In the genomic region with DNA sequence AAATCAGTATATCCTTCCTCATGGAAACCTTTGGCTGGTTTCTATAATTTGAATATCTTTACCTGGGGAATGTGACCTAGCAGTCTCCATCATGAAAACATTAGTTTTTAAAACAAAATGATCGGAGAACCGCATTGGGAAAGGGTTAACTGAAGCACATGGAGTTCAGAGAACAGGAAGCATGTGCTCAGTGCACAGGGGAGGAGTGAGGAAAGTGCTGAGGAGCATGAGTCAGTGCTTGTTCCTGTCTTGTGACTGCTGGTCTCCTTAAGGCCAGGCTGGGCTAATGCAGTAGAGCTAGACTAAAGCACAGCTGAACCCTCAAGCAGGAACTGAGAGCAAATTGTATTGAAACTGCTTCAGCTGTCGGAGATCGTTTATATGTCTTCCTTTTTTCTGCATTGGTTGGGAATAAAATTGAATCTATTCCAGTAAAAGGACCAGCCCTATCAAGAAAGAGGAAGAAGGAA, we compare ENCODE assay signal across 8 cellular contexts. TPM values are rescaled to one million over a fixed set of nuclear protein-coding genes. Genes with fewer than 3 reads are reported as not detected.
DNase-seq lines count a peak whose midpoint lies in the region; ATAC-seq and TF ChIP-seq lines count a peak whose summit lies in the region.

No MANE protein-coding gene starts in this region.

- no TSS peak for BruUV-seq in A673 (replicated peaks; lab: Mats Ljungman, UMichigan)

- CTCF ChIA-PET in A673 (lab: Charles Lee), result no interaction called here

- H3K9me3 ChIP-seq in A673 (ENCODE audit: low read depth, low read length, poor library complexity, severe bottlenecking), result no peaks in the 10 kb centered on the region
- H3K9me3 ChIP-seq in adrenal gland (replicated peaks in 1 of 3), result no peaks in the 10 kb centered on the region

- H3K27me3 ChIP-seq in A673 (replicated peaks; ENCODE audit: insufficient read depth, low read depth, low read length, poor library complexity) (no peaks in the 10 kb centered on the region), adrenal gland (no peaks in the 10 kb centered on the region), H7 (ENCODE audit: control insufficient read depth, insufficient read depth, low read length) (no peaks in the 10 kb centered on the region; the same call in 1 of the 2 replicates)

- intact Hi-C loops in A673 (cut with micrococcal nuclease; ENCODE audit: unreplicated experiment), result no loop called here
- intact Hi-C loops in adrenal gland (cut with DNase I), result no loop called here

- H3K36me3 ChIP-seq in A673 (ENCODE audit: insufficient read depth, low read length, poor library complexity, severe bottlenecking), result peaks cover 43% of the 10 kb centered on the region
- peaks cover 0 to 49% of the 10 kb centered on the region in 2 donors for H3K36me3 ChIP-seq in adrenal gland (replicated peaks in 1 of 2)
- no peaks in the 10 kb centered on the region for H3K36me3 ChIP-seq in H7 (replicated peaks; ENCODE audit: control insufficient read depth, insufficient read depth, low read length)

- H3K4me3 ChIP-seq in A673 (ENCODE audit: low read depth, low read length, poor library complexity, severe bottlenecking) (no peak overlapping the region), adrenal gland (peak overlapping the region in 1 of 4 donors; percentile 12), H7 (ENCODE audit: insufficient read depth, low read depth, low read length) (no peak overlapping the region)

- ATAC-seq in HG03135 (IDR thresholded peaks at IDR 0.05; ENCODE audit: unreplicated experiment), result peak; percentile 93

- WGBS in adrenal gland, 4 donors, result 58 to 70% (median 64%) methylated on average over 4 of the region's 4 CpGs

- in situ Hi-C loops in GM18951 (cut with MboI; ENCODE audit: low sequenced_read_pairs, unreplicated experiment), result no loop called here

- no peak overlapping the region for H3K27ac ChIP-seq in A673 (ENCODE audit: low read depth, low read length, poor library complexity, severe bottlenecking)
- peak overlapping the region in 2 of 5 donors; percentile 32 to 54 for H3K27ac ChIP-seq in adrenal gland

- POLR2A ChIA-PET in A673 (lab: Charles Lee; ENCODE audit: low non-redundant PET), result no interaction called here

- TF ChIP-seq POLR2A in GM18951 (IDR thresholded peaks at IDR 0.05; ENCODE audit: extremely low read depth, insufficient read depth, insufficient read length), result peak; percentile 48
- TF ChIP-seq POLR2A in adrenal gland (IDR thresholded peaks at IDR 0.05), result peak in 1 of 2 donors; percentile 12

- TF ChIP-seq CTCF in A673 (conservative IDR thresholded peaks at IDR 0.05; ENCODE audit: low read depth, low read length) (no peak), adrenal gland (IDR thresholded peaks at IDR 0.05) (peak in 1 of 6 experiments; percentile 12)

- DNase-seq in A673 (ENCODE audit: low spot score), result peak; percentile 63
- DNase-seq in SKM-1 treated with dmso at 0.1 percent for 144 hours (lab: John Stamatoyannopoulos, UW; ENCODE audit: unreplicated experiment), result peak; percentile 98
- DNase-seq in adrenal gland, result peak; percentile 41 to 82 (median 71)
- DNase-seq in inferior parietal cortex (ENCODE audit: extremely low spot score), result peak; percentile 51
- DNase-seq in stimulated activated CD4-positive, alpha-beta T cell treated with anti-CD3 and anti-CD28 coated beads, TNF-alpha, amount 100 ng/mL, for 4 hours (ENCODE audit: low read depth in 3 of 3), result peak; percentile 21 to 60 (median 44)
- no peak for DNase-seq in H7

- peaks cover 10% of the 10 kb centered on the region for H3K4me1 ChIP-seq in A673 (ENCODE audit: insufficient read depth, low read length, poor library complexity, severe bottlenecking)
- peaks cover 0 to 65% of the 10 kb centered on the region in 2 donors for H3K4me1 ChIP-seq in adrenal gland (replicated peaks in 1 of 2)

RNA-seq across cellular contexts. Expression of a gene that starts 5.8 kb away (rescaled TPM):
- total RNA-seq in A673 (2021) (68.1 and 87.4 TPM in 2 replicates), adrenal gland (100 to 1,000 TPM in 3 of 8 donors, 10 to 100 TPM in 5; 43.5 to 130 (median 89.5) TPM)
- polyA plus RNA-seq in adrenal gland, result 100 to 1,000 TPM in 2 of 3 donors, 10 to 100 TPM in 1; 92.0 to 128 (median 123) TPM
- total RNA-seq in H7 (2014; rRNA removed; shearing (Covaris generic)), result 1.1 and 4.7 TPM in 2 replicates
